9 cellular contexts compared by ENCODE assay signal in genomic region chr1:234271243-234271606, GRCh38.
DNase-seq lines count a peak whose midpoint lies in the region; ATAC-seq, FAIRE-seq and TF ChIP-seq lines count a peak whose summit lies in the region.
"Had no signal": no experiment of that assay in that cellular context is flagged by ENCODE, and none has a peak within 500 bp of the region (broad histone marks: within the 10 kb centered on the region; RNA-seq: fewer than 3 reads in every experiment).

No MANE protein-coding gene starts in this region.

- TF ChIP-seq POLR2A in GM12891 (IDR thresholded peaks at IDR 0.05; ENCODE audit: low read depth, low read length), result no peak

- no peak for FAIRE-seq in GM12891 (lab: Jason Lieb, UNC)

- H3K27ac Mint-ChIP-seq in immature natural killer cell, result no peak overlapping the region

- H3K4me3 Mint-ChIP-seq in immature natural killer cell, result no peak overlapping the region

- H3K27me3 Mint-ChIP-seq in immature natural killer cell (ENCODE audit: low read depth in 3 of 3), result peaks cover 0 to 10% (median 2%) of the 10 kb centered on the region in 3 donors

- no peaks in the 10 kb centered on the region for H3K4me1 Mint-ChIP-seq in immature natural killer cell

- no peaks in the 10 kb centered on the region for H3K36me3 Mint-ChIP-seq in immature natural killer cell

- peaks cover 0 to 1% (median 0%) of the 10 kb centered on the region in 6 donors for H3K9me3 Mint-ChIP-seq in immature natural killer cell

- ATAC-seq in GM19043 (IDR thresholded peaks at IDR 0.05; ENCODE audit: low read depth, unreplicated experiment), result peak; percentile 95
- peak; percentile 95 for ATAC-seq in HG02642 (IDR thresholded peaks at IDR 0.05; ENCODE audit: poor library complexity, unreplicated experiment)
- peak; percentile 95 for ATAC-seq in HG03469 (IDR thresholded peaks at IDR 0.05; ENCODE audit: unreplicated experiment)

- DNase-seq in GM12891 (ENCODE audit: insufficient read length, low spot score), result peak; percentile 35
- DNase-seq in DMS153 (lab: John Stamatoyannopoulos, UW), result no peak
- no peak for DNase-seq in UCSD-AML1 (lab: John Stamatoyannopoulos, UW; ENCODE audit: unreplicated experiment)
- DNase-seq in immature natural killer cell, result no peak
- DNase-seq in EL, result no peak
- DNase-seq: WERI-Rb-1 had no signal

TF ChIP-seq in GM12891, 5 proteins besides CTCF, POLR2A, EP300 and RAD21:
- no peak for TF ChIP-seq PAX5 (IDR thresholded peaks at IDR 0.05; ENCODE audit: insufficient read depth, low read length, severe bottlenecking)
- no peak for TF ChIP-seq TAF1 (IDR thresholded peaks at IDR 0.05; ENCODE audit: low read depth, low read length)
- no peak for TF ChIP-seq POU2F2 (IDR thresholded peaks at IDR 0.05; ENCODE audit: low read depth, low read length)
- TF ChIP-seq POLR2AphosphoS5 (IDR thresholded peaks at IDR 0.05; ENCODE audit: low read depth, low read length), result no peak
- TF ChIP-seq SPI1 (IDR thresholded peaks at IDR 0.05; ENCODE audit: low read depth, low read length), result no peak
